ENCODE assay signal across 24 cellular contexts in genomic region chr4:171588764-171589163, GRCh38.
"Had no signal": no experiment of that assay in that cellular context is flagged by ENCODE, and none has a peak within 500 bp of the region (broad histone marks: within the 10 kb centered on the region; RNA-seq: fewer than 3 reads in every experiment).

No MANE protein-coding gene starts in this region.

- H3K4me2 ChIP-seq: hepatocyte, smooth muscle cell had no signal

- H3K27me3 ChIP-seq: heart right ventricle, hepatocyte, ovary, right atrium auricular region, right lobe of liver, stomach, testis, thyroid gland, transverse colon, upper lobe of right lung had no signal

- H3K4me1 ChIP-seq: heart right ventricle, left ventricle myocardium inferior, right atrium auricular region, right lobe of liver, stomach, testis, thyroid gland, transverse colon, upper lobe of right lung had no signal

- DNase-seq: heart right ventricle; islet precursor cell; left ventricle myocardium inferior; mesendoderm; midbrain; naive B cell; natural killer cell; nephron progenitor cell; ovary; right lobe of liver; stimulated activated CD4-positive, alpha-beta T cell treated with anti-CD3 and anti-CD28 coated beads, Interleukin-1b, Interleukin-23, amount 100 ng/mL, for 48 hours; stimulated activated CD4-positive, alpha-beta T cell treated with anti-CD3 and anti-CD28 coated beads, Interleukin-4, amount 100 ng/mL, for 1 hour; stimulated activated naive B cell treated with anti-CD40 and anti-IgM and Interleukin-4, amounts not matched to agents 10 μg/mL and 1 μg/mL and 100 μg/mL, for 72 hours; stimulated activated naive CD8-positive, alpha-beta T cell treated with anti-CD3 and anti-CD28 coated beads, Interleukin-15, Interleukin-2, amounts not matched to agents 100 U/mL and 50 U/mL, for 24 hours; stomach; testis; thyroid gland; transverse colon; upper lobe of right lung had no signal

- H3K36me3 ChIP-seq: heart right ventricle, left ventricle myocardium inferior, ovary, right atrium auricular region, right lobe of liver, stomach, thyroid gland, transverse colon, upper lobe of right lung had no signal

- H3K9me3 Mint-ChIP-seq: nephron progenitor cell had no signal

- H2AFZ ChIP-seq: hepatocyte had no signal

- H3K36me3 Mint-ChIP-seq: naive B cell; natural killer cell; stimulated activated naive B cell treated with anti-CD40 and anti-IgM and Interleukin-4, amounts not matched to agents 10 μg/mL and 1 μg/mL and 100 μg/mL, for 72 hours had no signal

- H3K27ac ChIP-seq: heart right ventricle, hepatocyte, left ventricle myocardium inferior, ovary, right atrium auricular region, right lobe of liver, stomach, testis, thyroid gland, transverse colon, upper lobe of right lung had no signal

- H3K4me3 ChIP-seq: heart right ventricle, hepatocyte, left ventricle myocardium inferior, lung, ovary, right atrium auricular region, right lobe of liver, smooth muscle cell, stomach, testis, thyroid gland, transverse colon, upper lobe of right lung had no signal

- H3K9me3 ChIP-seq: left ventricle myocardium inferior, ovary, right atrium auricular region, right lobe of liver, testis, thyroid gland, transverse colon, upper lobe of right lung had no signal

- H3K27me3 Mint-ChIP-seq: naive B cell, progenitor cell of endocrine pancreas had no signal

- H3K79me2 ChIP-seq: hepatocyte had no signal

- H3K4me3 Mint-ChIP-seq: naive B cell; natural killer cell; nephron progenitor cell; stimulated activated naive B cell treated with anti-CD40 and anti-IgM and Interleukin-4, amounts not matched to agents 10 μg/mL and 1 μg/mL and 100 μg/mL, for 72 hours had no signal

- H3K4me1 Mint-ChIP-seq: natural killer cell, nephron progenitor cell had no signal

- ATAC-seq: heart right ventricle; natural killer cell; right lobe of liver; stimulated activated naive B cell treated with anti-CD40 and anti-IgM and Interleukin-4, amounts not matched to agents 10 μg/mL and 1 μg/mL and 100 μg/mL, for 72 hours; stimulated activated naive CD8-positive, alpha-beta T cell treated with anti-CD3 and anti-CD28 coated beads, Interleukin-15, Interleukin-2, amounts not matched to agents 100 U/mL and 50 U/mL, for 24 hours; upper lobe of right lung had no signal

- H3K27ac Mint-ChIP-seq: naive B cell; natural killer cell; nephron progenitor cell; progenitor cell of endocrine pancreas; stimulated activated naive B cell treated with anti-CD40 and anti-IgM and Interleukin-4, amounts not matched to agents 10 μg/mL and 1 μg/mL and 100 μg/mL, for 72 hours had no signal
